ENCODE assay signal across 1 cellular context in the genomic region with DNA sequence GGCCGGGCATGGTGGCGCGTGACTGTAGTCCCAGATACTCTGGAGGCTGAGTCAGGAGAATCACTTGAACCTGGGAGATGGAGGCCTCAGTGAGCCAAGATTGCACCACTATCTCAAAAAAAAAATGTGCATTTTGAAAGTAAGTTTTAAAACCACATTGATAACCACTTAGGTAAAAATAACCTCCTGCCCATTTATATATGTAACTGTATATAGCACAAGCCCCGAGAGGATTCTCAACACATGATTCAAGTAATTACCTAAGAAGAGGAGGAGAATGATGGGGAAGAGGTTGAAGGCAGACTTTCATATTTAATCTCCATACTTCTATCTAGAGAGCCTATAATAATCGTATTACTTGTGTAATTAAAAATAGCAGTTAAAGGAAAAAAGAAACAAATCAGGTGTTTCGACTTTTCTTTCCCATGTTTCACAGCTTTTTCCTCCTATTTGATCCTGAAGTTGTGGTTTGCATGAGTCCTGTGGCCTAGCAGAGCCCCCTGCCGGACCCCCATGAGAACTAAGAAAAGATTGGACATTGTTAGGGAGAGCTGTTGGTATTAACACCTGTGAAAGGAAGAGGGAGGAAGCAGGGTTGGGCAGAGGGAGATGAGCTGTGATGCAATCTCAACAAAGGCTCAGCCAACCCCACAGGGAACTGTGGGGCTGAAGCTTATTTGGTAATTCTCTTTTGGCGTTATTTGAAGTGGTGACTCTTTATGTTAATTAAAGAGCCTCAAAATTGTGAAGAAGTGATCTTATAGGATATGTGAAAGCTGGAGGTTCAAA.
TF ChIP-seq lines count a peak whose summit lies in the region.

No MANE protein-coding gene starts in this region.

TF ChIP-seq in GM12878, 131 proteins besides CTCF, POLR2A, EP300 and RAD21:
- TF ChIP-seq, protein P1, sequence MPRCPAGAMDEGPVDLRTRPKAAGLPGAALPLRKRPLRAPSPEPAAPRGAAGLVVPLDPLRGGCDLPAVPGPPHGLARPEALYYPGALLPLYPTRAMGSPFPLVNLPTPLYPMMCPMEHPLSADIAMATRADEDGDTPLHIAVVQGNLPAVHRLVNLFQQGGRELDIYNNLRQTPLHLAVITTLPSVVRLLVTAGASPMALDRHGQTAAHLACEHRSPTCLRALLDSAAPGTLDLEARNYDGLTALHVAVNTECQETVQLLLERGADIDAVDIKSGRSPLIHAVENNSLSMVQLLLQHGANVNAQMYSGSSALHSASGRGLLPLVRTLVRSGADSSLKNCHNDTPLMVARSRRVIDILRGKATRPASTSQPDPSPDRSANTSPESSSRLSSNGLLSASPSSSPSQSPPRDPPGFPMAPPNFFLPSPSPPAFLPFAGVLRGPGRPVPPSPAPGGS (IDR thresholded peaks at IDR 0.05; ENCODE audit: borderline replicate concordance, insufficient read depth, low read depth, low read length, poor library complexity, severe bottlenecking), result no peak
- TF ChIP-seq MEF2B (IDR thresholded peaks at IDR 0.05; ENCODE audit: partially characterized antibody, poor library complexity, severe bottlenecking) (peak; percentile 62), RUNX3 (IDR thresholded peaks at IDR 0.05; ENCODE audit: low read length) (peak; percentile 27; the same call in 1 of the 2 replicates), MEF2A (IDR thresholded peaks at IDR 0.05; ENCODE audit: insufficient read depth, low read depth, low read length) (0 out of 2 replicates have a peak, but pooled peaks have one; percentile 65), ASH2L (IDR thresholded peaks at IDR 0.05; ENCODE audit: borderline replicate concordance, low read depth) (no peak)
